ENCODE assay signal across 22 cellular contexts in the genomic region with DNA sequence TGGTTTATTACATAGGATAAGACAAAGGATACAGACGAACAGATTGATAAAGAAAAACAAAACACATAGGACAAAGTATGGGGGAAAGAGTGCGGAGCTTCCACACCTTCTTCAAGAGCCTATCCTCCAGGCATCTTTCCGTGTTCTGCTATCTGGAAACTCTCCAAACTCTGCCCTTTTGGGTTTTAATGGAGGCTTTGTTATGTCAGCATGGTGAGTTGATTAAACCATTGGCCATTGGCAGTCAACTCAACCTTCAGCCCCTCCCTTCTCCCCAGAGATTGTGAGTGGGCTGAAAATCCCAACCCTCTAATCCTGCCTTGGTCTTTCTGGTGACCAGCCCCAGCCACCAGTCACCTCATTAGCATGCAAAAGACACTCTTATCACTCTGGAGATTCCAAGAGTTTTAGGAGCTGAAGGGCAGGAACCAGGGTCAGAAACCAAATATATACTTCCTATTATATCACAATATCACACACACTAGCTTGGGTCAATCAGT. TPM values are rescaled to one million over a fixed set of nuclear protein-coding genes. Genes with fewer than 3 reads are reported as not detected.
DNase-seq lines count a peak whose midpoint lies in the region; ATAC-seq and TF ChIP-seq lines count a peak whose summit lies in the region.
"Had no signal": no experiment of that assay in that cellular context is flagged by ENCODE, and none has a peak within 500 bp of the region (broad histone marks: within the 10 kb centered on the region; RNA-seq: fewer than 3 reads in every experiment).

No MANE protein-coding gene starts in this region.

- no peaks in the 10 kb centered on the region for H4K20me1 ChIP-seq in neural progenitor cell (ENCODE audit: low read depth)

- H3K79me2 ChIP-seq in neural progenitor cell (ENCODE audit: low read depth): no peaks in the 10 kb centered on the region

- POLR2A ChIA-PET in WTC11 (lab: Charles Lee): no interaction called here

- H3K9ac ChIP-seq in endodermal cell (ENCODE audit: extremely low read depth, low read length, poor library complexity, severe bottlenecking) (no peak overlapping the region), neural progenitor cell (no peak overlapping the region)
- H3K9ac ChIP-seq: GM23248 had no signal

- no peak overlapping the region for H3K4me3 ChIP-seq in endodermal cell (ENCODE audit: low read length)
- no peak overlapping the region for H3K4me3 ChIP-seq in neural progenitor cell
- H3K4me3 ChIP-seq: A549, GM23248 had no signal

- H3K27ac Mint-ChIP-seq in WTC11: no peak overlapping the region
- no peak overlapping the region for H3K27ac Mint-ChIP-seq in endodermal cell
- H3K27ac Mint-ChIP-seq in neural progenitor cell: no peak overlapping the region
- H3K27ac Mint-ChIP-seq: CD4-positive, alpha-beta memory T cell; H9 had no signal

- 82% methylated on average over 3 of the region's 3 CpGs; no CpG with 5 or more reads in 1 of the 2 experiments for WGBS in endodermal cell (ENCODE audit: insufficient coverage in 1 of 2, insufficient read length in 1 of 2), 2 experiments

- in situ Hi-C loops in G401 (cut with HindIII; ENCODE audit: low sequenced_read_pairs): no loop called here

- H3K4me3 Mint-ChIP-seq in WTC11 (no peak overlapping the region), endodermal cell (no peak overlapping the region), neural progenitor cell (no peak overlapping the region)
- H3K4me3 Mint-ChIP-seq: CD4-positive, alpha-beta memory T cell; H9 had no signal

- H3K27me3 Mint-ChIP-seq in WTC11 (ENCODE audit: low read depth): peaks cover 23% of the 10 kb centered on the region
- H3K27me3 Mint-ChIP-seq in endodermal cell (ENCODE audit: insufficient read depth): peaks cover 51% of the 10 kb centered on the region
- H3K27me3 Mint-ChIP-seq in neural progenitor cell (ENCODE audit: insufficient read depth, low read depth): peaks cover 2% of the 10 kb centered on the region

- no peaks in the 10 kb centered on the region for H3F3A ChIP-seq in neural progenitor cell (ENCODE audit: low read depth)

- H3K4me2 ChIP-seq in neural progenitor cell: no peak overlapping the region
- H3K4me2 ChIP-seq: A549 had no signal

- no peak overlapping the region for H2AFZ ChIP-seq in neural progenitor cell (replicated peaks)
- H2AFZ ChIP-seq: GM23248 had no signal

- TF ChIP-seq CTCF in WTC11 (IDR thresholded peaks at IDR 0.05): no peak
- TF ChIP-seq CTCF in endodermal cell (conservative IDR thresholded peaks at IDR 0.05): no peak
- no peak for TF ChIP-seq CTCF in neural progenitor cell (IDR thresholded peaks at IDR 0.05)

- H3K27me3 ChIP-seq in endodermal cell (ENCODE audit: control insufficient read depth, insufficient read depth, low read length, poor library complexity, severe bottlenecking) (peaks cover 17% of the 10 kb centered on the region), neural progenitor cell (peaks cover 10% of the 10 kb centered on the region)

- ATAC-seq in WTC11 (peak; percentile 66), GM18519 (IDR thresholded peaks at IDR 0.05; ENCODE audit: low FRiP score, unreplicated experiment) (no peak), GM18867 (IDR thresholded peaks at IDR 0.05; ENCODE audit: unreplicated experiment) (no peak)
- ATAC-seq: A549, HCT116 had no signal

- DNase-seq in COLO829 (ENCODE audit: low spot score) (peak; percentile 53), WTC11 (ENCODE audit: low spot score) (no peak), endodermal cell (peak; percentile 77), neural progenitor cell (ENCODE audit: low spot score) (peak; percentile 6), G401 (ENCODE audit: low spot score) (no peak)
- DNase-seq: 8988T; ACHN; AML-193; BE2C; C1 segment of cervical spinal cord; Caco-2; CD4-positive, alpha-beta memory T cell; DMS153; DND-41; GDM1; GM23248; H9 had no signal

- H3K9me3 ChIP-seq in endodermal cell (ENCODE audit: control insufficient read depth, low read length) (no peaks in the 10 kb centered on the region), neural progenitor cell (ENCODE audit: low read depth) (no peaks in the 10 kb centered on the region)
- H3K9me3 ChIP-seq: A549, BE2C, Caco-2 had no signal

- H3K9me3 Mint-ChIP-seq in WTC11 (no peaks in the 10 kb centered on the region), endodermal cell (no peaks in the 10 kb centered on the region), neural progenitor cell (no peaks in the 10 kb centered on the region)
- H3K9me3 Mint-ChIP-seq: CD4-positive, alpha-beta memory T cell; H9 had no signal

- H3K4me1 Mint-ChIP-seq in WTC11 (peaks cover 10% of the 10 kb centered on the region), endodermal cell (peaks cover 13% of the 10 kb centered on the region), neural progenitor cell (peaks cover 4% of the 10 kb centered on the region)

- no peaks in the 10 kb centered on the region for H3K4me1 ChIP-seq in endodermal cell (ENCODE audit: control insufficient read depth, insufficient read depth, low read length)
- H3K4me1 ChIP-seq in neural progenitor cell: no peaks in the 10 kb centered on the region
- H3K4me1 ChIP-seq: A549, BE2C, Caco-2 had no signal

- CTCF ChIA-PET in WTC11 (lab: Charles Lee): interaction anchor here (1.1 to 1.5 kb wide), 5 partner anchors 45 to 380 kb away, joined by 3 to 6 read pairs (median 4); partner anchors contain the start of gene TAP2

- no peak overlapping the region for H3K27ac ChIP-seq in endodermal cell (ENCODE audit: low read depth, low read length)
- H3K27ac ChIP-seq in neural progenitor cell: no peak overlapping the region
- H3K27ac ChIP-seq: A549, GM23248 had no signal

- H3K36me3 ChIP-seq in endodermal cell (ENCODE audit: control insufficient read depth, insufficient read depth, low read length) (no peaks in the 10 kb centered on the region), neural progenitor cell (no peaks in the 10 kb centered on the region)
- H3K36me3 ChIP-seq: BE2C had no signal

- H3K36me3 Mint-ChIP-seq in WTC11: no peaks in the 10 kb centered on the region
- no peaks in the 10 kb centered on the region for H3K36me3 Mint-ChIP-seq in endodermal cell (ENCODE audit: low read depth)
- no peaks in the 10 kb centered on the region for H3K36me3 Mint-ChIP-seq in neural progenitor cell
- H3K36me3 Mint-ChIP-seq: CD4-positive, alpha-beta memory T cell had no signal

TF ChIP-seq in WTC11, 78 proteins besides CTCF, POLR2A, EP300 and RAD21:
- TF ChIP-seq ERG (CRISPR knock-in tag; IDR thresholded peaks at IDR 0.05) (no peak), RELA (CRISPR knock-in tag; IDR thresholded peaks at IDR 0.05; ENCODE audit: borderline replicate concordance) (no peak), FOXK1 (CRISPR knock-in tag; IDR thresholded peaks at IDR 0.05) (no peak), ELF4 (CRISPR knock-in tag; IDR thresholded peaks at IDR 0.05; ENCODE audit: low read depth) (no peak), IRF2 (CRISPR knock-in tag; IDR thresholded peaks at IDR 0.05; ENCODE audit: borderline replicate concordance, low read depth) (no peak)
- TF ChIP-seq, protein P1, sequence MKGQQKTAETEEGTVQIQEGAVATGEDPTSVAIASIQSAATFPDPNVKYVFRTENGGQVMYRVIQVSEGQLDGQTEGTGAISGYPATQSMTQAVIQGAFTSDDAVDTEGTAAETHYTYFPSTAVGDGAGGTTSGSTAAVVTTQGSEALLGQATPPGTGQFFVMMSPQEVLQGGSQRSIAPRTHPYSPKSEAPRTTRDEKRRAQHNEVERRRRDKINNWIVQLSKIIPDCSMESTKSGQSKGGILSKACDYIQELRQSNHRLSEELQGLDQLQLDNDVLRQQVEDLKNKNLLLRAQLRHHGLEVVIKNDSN (CRISPR knock-in tag; IDR thresholded peaks at IDR 0.05): no peak
TF ChIP-seq in WTC11: peak in this region for 0.

RNA-seq across cellular contexts. Expression of gene HLA-DOB, which starts 23.9 kb away (rescaled TPM):
- total RNA-seq in WTC11 (2021) (0.15 to 0.55 TPM (median 0.46 TPM) in 3 replicates), endodermal cell (not detected), neural progenitor cell (ENCODE audit: low replicate concordance) (2.6 TPM in 1 of 2 replicates, not detected in the other)
- not detected for polyA plus RNA-seq in endodermal cell (2013, experiment 1 of 2)
- not detected for polyA plus RNA-seq in endodermal cell (2013, experiment 2 of 2)
- total RNA-seq in G401 (2014; rRNA removed; shearing (Covaris generic)): not detected in 2 replicates
- total RNA-seq: GM23248, H4 had no signal
- polyA plus RNA-seq: GM23248 had no signal

RNA-seq across cellular contexts. Expression of gene HLA-DQB2, which starts 29.6 kb away (rescaled TPM):
- total RNA-seq in WTC11 (2021): 0.39 to 0.76 TPM (median 0.42 TPM) in 3 replicates
- total RNA-seq in endodermal cell: not detected
- 0.46 TPM for polyA plus RNA-seq in endodermal cell (2013, experiment 1 of 2)
- not detected for polyA plus RNA-seq in endodermal cell (2013, experiment 2 of 2)
- not detected in 2 replicates for total RNA-seq in neural progenitor cell (ENCODE audit: low replicate concordance)
- not detected in 2 replicates for total RNA-seq in G401 (2014; rRNA removed; shearing (Covaris generic))
- total RNA-seq: Caco-2; CD4-positive, alpha-beta memory T cell; GM23248; H4; H9 had no signal
- polyA plus RNA-seq: A549, GM23248 had no signal

RNA-seq across cellular contexts. Expression of gene TAP2, which starts 45.6 kb away (rescaled TPM):
- 14.7 to 23.0 TPM (median 16.5 TPM) in 3 replicates for total RNA-seq in WTC11 (2021)
- total RNA-seq in endodermal cell: 1 to 10 TPM; 3.4 to 6.6 TPM
- polyA plus RNA-seq in endodermal cell (2013, experiment 1 of 2): 2.6 TPM
- 1.0 TPM for polyA plus RNA-seq in endodermal cell (2013, experiment 2 of 2)
- total RNA-seq in neural progenitor cell (ENCODE audit: low replicate concordance): 2.8 and 2.9 TPM in 2 replicates
- 8.9 and 14.5 TPM in 2 replicates for total RNA-seq in G401 (2014; rRNA removed; shearing (Covaris generic))

RNA-seq across cellular contexts. Expression of gene PSMB8, which starts 50.9 kb away (rescaled TPM):
- 13.8 to 22.0 TPM (median 19.4 TPM) in 3 replicates for total RNA-seq in WTC11 (2021)
- 1 to 10 TPM in 1 of 2 donors, under 1 TPM in 1; 0.93 to 3.1 TPM for total RNA-seq in endodermal cell
- polyA plus RNA-seq in endodermal cell (2013, experiment 1 of 2): 0.64 TPM
- 0.50 TPM for polyA plus RNA-seq in endodermal cell (2013, experiment 2 of 2)
- total RNA-seq in neural progenitor cell (ENCODE audit: low replicate concordance): 2.0 and 2.2 TPM in 2 replicates
- not detected in 2 replicates for total RNA-seq in G401 (2014; rRNA removed; shearing (Covaris generic))

RNA-seq across cellular contexts. Expression of gene HLA-DQA2, which starts 51.8 kb away (rescaled TPM):
- not detected in 3 replicates for total RNA-seq in WTC11 (2021)
- not detected for total RNA-seq in endodermal cell
- not detected for polyA plus RNA-seq in endodermal cell (2013, experiment 1 of 2)
- not detected for polyA plus RNA-seq in endodermal cell (2013, experiment 2 of 2)
- not detected in 2 replicates for total RNA-seq in neural progenitor cell (ENCODE audit: low replicate concordance)
- not detected in 2 replicates for total RNA-seq in G401 (2014; rRNA removed; shearing (Covaris generic))
- total RNA-seq: Caco-2; CD4-positive, alpha-beta memory T cell; GM23248; H4; H9 had no signal
- polyA plus RNA-seq: A549, GM23248 had no signal

Comparison
In these comparisons a context has a peak if more than half of its experiments do, and no peak if none do; other contexts are left out.
1. DNase-seq: peak in COLO829 (single experiment), endodermal cell (single experiment) and neural progenitor cell (single experiment); none in WTC11 (single experiment) and G401 (single experiment).